Comparison of ENCODE assay signal across 18 cellular contexts in the genomic region with DNA sequence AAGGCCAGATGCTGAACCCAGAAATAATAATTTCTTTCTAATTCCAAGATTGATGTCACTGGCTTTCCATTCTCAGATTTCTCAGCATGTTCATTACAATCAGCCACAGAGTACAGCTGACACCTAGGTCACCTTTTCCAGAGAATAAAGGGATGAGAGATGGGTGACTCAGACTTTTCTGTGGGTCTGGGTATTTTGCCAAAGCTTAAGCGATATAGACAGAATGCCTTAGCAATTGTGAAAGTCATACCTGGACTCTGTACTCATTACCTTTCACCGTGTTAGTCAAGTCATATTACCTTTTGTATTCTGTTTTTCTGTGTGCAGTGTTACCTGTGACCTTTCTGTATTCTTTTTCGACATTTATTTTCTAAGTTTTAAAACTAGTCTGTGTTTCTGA. TPM values are rescaled to one million over a fixed set of nuclear protein-coding genes. Genes with fewer than 3 reads are reported as not detected.
DNase-seq lines count a peak whose midpoint lies in the region; ATAC-seq, FAIRE-seq and TF ChIP-seq lines count a peak whose summit lies in the region.
"Had no signal": no experiment of that assay in that cellular context is flagged by ENCODE, and none has a peak within 500 bp of the region (broad histone marks: within the 10 kb centered on the region; RNA-seq: fewer than 3 reads in every experiment).

No MANE protein-coding gene starts in this region.

- H2AK9ac ChIP-seq in IMR-90 (replicated peaks; ENCODE audit: low read depth, low read length, poor library complexity): no peak overlapping the region

- H2BK5ac ChIP-seq in IMR-90 (ENCODE audit: low read depth, low read length, poor library complexity, severe bottlenecking) (no peak overlapping the region), mesenchymal stem cell (ENCODE audit: low read depth, low read length, poor library complexity, severe bottlenecking) (no peak overlapping the region)

- H3K4me3 ChIP-seq in IMR-90 (ENCODE audit: insufficient read depth, low read depth, low read length) (no peak overlapping the region), bronchial epithelial cell (ENCODE audit: low read depth, low read length) (no peak overlapping the region), mesenchymal stem cell (ENCODE audit: insufficient read depth in 1 of 2, low read depth in 1 of 2, low read length in 2 of 2) (no peak overlapping the region)

- H3K4me1 ChIP-seq in IMR-90 (ENCODE audit: control insufficient read depth, insufficient read depth, low read length) (peaks cover 11% of the 10 kb centered on the region), mesenchymal stem cell (ENCODE audit: control insufficient read depth, insufficient read depth, low read depth, low read length) (peaks cover 2% of the 10 kb centered on the region)

- FAIRE-seq in bronchial epithelial cell (lab: Jason Lieb, UNC): peak; percentile 7
- FAIRE-seq in GM12892 (lab: Jason Lieb, UNC): no peak

- no peak for ATAC-seq in IMR-90 (ENCODE audit: low read depth)

- no peak overlapping the region for H3K56ac ChIP-seq in IMR-90 (ENCODE audit: extremely low read depth, insufficient read depth, low read length)

- H2AK5ac ChIP-seq in IMR-90 (ENCODE audit: low read depth, low read length) (no peak overlapping the region), mesenchymal stem cell (ENCODE audit: low read length, severe bottlenecking) (no peak overlapping the region)

- no peaks in the 10 kb centered on the region for H3K9me3 ChIP-seq in IMR-90 (ENCODE audit: control insufficient read depth, insufficient read depth, low read length)
- H3K9me3 ChIP-seq in mesenchymal stem cell (ENCODE audit: control insufficient read depth, low read length): no peaks in the 10 kb centered on the region

- no peak overlapping the region for H4K5ac ChIP-seq in IMR-90 (ENCODE audit: low read depth, low read length)

- H3K27me3 ChIP-seq in IMR-90 (ENCODE audit: control insufficient read depth, insufficient read depth, low read length): no peaks in the 10 kb centered on the region; the same call in 1 of the 2 replicates
- no peaks in the 10 kb centered on the region for H3K27me3 ChIP-seq in bronchial epithelial cell (ENCODE audit: control insufficient read depth, insufficient read depth, low read length)
- H3K27me3 ChIP-seq in mesenchymal stem cell (ENCODE audit: control insufficient read depth in 1 of 2, insufficient read depth in 1 of 2, low read length in 2 of 2): no peaks in the 10 kb centered on the region

- H3K18ac ChIP-seq in IMR-90 (ENCODE audit: low read depth, low read length): no peak overlapping the region
- no peak overlapping the region for H3K18ac ChIP-seq in mesenchymal stem cell (ENCODE audit: low read depth in 1 of 2, low read length in 2 of 2)

- H3K23ac ChIP-seq in IMR-90 (ENCODE audit: low read depth, low read length) (no peak overlapping the region), mesenchymal stem cell (ENCODE audit: low read length in 2 of 2) (no peak overlapping the region)

- dilution Hi-C loops in IMR-90 (cut with HindIII; ENCODE audit: low sequenced_read_pairs, unreplicated experiment): no loop called here

- H3K36me3 ChIP-seq in IMR-90 (ENCODE audit: control insufficient read depth, insufficient read depth, low read length) (no peaks in the 10 kb centered on the region), bronchial epithelial cell (ENCODE audit: control insufficient read depth, insufficient read depth, low read length) (no peaks in the 10 kb centered on the region), mesenchymal stem cell (ENCODE audit: control insufficient read depth in 1 of 2, insufficient read depth in 2 of 2, low read depth in 1 of 2, low read length in 2 of 2) (no peaks in the 10 kb centered on the region)

- H4K8ac ChIP-seq in IMR-90 (ENCODE audit: low read depth in 2 of 2, low read length in 2 of 2) (no peak overlapping the region), mesenchymal stem cell (ENCODE audit: low read length) (no peak overlapping the region)

- intact Hi-C loops in IMR-90 (cut with micrococcal nuclease): no loop called here

- POLR2A ChIA-PET in IMR-90 (lab: Charles Lee; ENCODE audit: unreplicated experiment): no interaction called here

- H3K4ac ChIP-seq in IMR-90 (ENCODE audit: low read depth, low read length) (no peak overlapping the region), mesenchymal stem cell (ENCODE audit: low read depth in 1 of 2, low read length in 2 of 2) (no peak overlapping the region)

- H3K9me1 ChIP-seq in IMR-90 (ENCODE audit: insufficient read depth, low read length): peaks cover 12% of the 10 kb centered on the region

- no peak overlapping the region for H3K4me2 ChIP-seq in IMR-90 (ENCODE audit: low read depth, low read length)
- H3K4me2 ChIP-seq in mesenchymal stem cell (ENCODE audit: low read length, poor library complexity, severe bottlenecking): no peak overlapping the region

- no peak overlapping the region for H2BK20ac ChIP-seq in IMR-90 (ENCODE audit: low read depth, low read length)

- TF ChIP-seq POLR2A in IMR-90 (IDR thresholded peaks at IDR 0.05; ENCODE audit: low read depth, low read length) (no peak), GM12892 (IDR thresholded peaks at IDR 0.05; ENCODE audit: low read depth, low read length) (no peak)

- in situ Hi-C loops in IMR-90 (cut with MboI; ENCODE audit: low sequenced_read_pairs): loop anchor here (25.0 kb wide), 1 partner anchor 251 kb away; the partner anchor contains the start of gene ARHGAP21

- H2AFZ ChIP-seq in IMR-90 (replicated peaks; ENCODE audit: low read length, poor library complexity) (no peak overlapping the region), mesenchymal stem cell (ENCODE audit: low read depth, low read length) (no peak overlapping the region)

- H2BK120ac ChIP-seq in IMR-90 (ENCODE audit: low read depth, low read length): no peak overlapping the region
- H2BK120ac ChIP-seq in mesenchymal stem cell (ENCODE audit: low read depth, low read length): no peak overlapping the region

- no CpG with 5 or more reads among the region's 3 CpGs for WGBS in IMR-90 (ENCODE audit: extremely low coverage in 2 of 2, insufficient read length in 1 of 2), 2 experiments
- 92% methylated on average over 3 of the region's 3 CpGs for WGBS in mesenchymal stem cell

- H3K27ac ChIP-seq in IMR-90 (ENCODE audit: insufficient read depth, low read length): no peak overlapping the region
- H3K27ac ChIP-seq in mesenchymal stem cell (ENCODE audit: low read length, poor library complexity, severe bottlenecking): peak overlapping the region; percentile 43
- H3K27ac ChIP-seq: HL-60, VCaP had no signal

- H3K79me1 ChIP-seq in IMR-90 (ENCODE audit: low read depth in 1 of 2, low read length in 2 of 2) (no peaks in the 10 kb centered on the region), mesenchymal stem cell (replicated peaks; ENCODE audit: low read length, poor library complexity, severe bottlenecking) (peaks cover 1% of the 10 kb centered on the region)

- H2BK15ac ChIP-seq in IMR-90 (ENCODE audit: low read depth, low read length) (no peak overlapping the region), mesenchymal stem cell (ENCODE audit: low read depth, poor library complexity, severe bottlenecking) (no peak overlapping the region)

- H2BK12ac ChIP-seq in mesenchymal stem cell (ENCODE audit: low read length in 2 of 2): no peak overlapping the region

- no peak overlapping the region for H4K91ac ChIP-seq in IMR-90 (ENCODE audit: insufficient read depth, low read depth, low read length)
- H4K91ac ChIP-seq in mesenchymal stem cell (ENCODE audit: low read length): no peak overlapping the region

- H4K20me1 ChIP-seq in IMR-90 (ENCODE audit: insufficient read depth, low read length): no peaks in the 10 kb centered on the region

- no peak overlapping the region for H3K14ac ChIP-seq in IMR-90 (replicated peaks; ENCODE audit: low read depth, low read length)
- no peak overlapping the region for H3K14ac ChIP-seq in mesenchymal stem cell (ENCODE audit: low read length in 2 of 2)

- CTCF ChIA-PET in IMR-90 (lab: Yijun Ruan, JAX): interaction anchor here (1.2 kb wide), 1 partner anchor 320 kb away, joined by 3 read pairs; no protein-coding TSS in a partner anchor

- TF ChIP-seq RAD21 in IMR-90 (IDR thresholded peaks at IDR 0.05; ENCODE audit: low read length): no peak

- no TSS peak for BruUV-seq in IMR-90 (replicated peaks; lab: Mats Ljungman, UMichigan)

- TF ChIP-seq CTCF in IMR-90 (conservative IDR thresholded peaks at IDR 0.05; ENCODE audit: low read depth, low read length) (no peak), bronchial epithelial cell (IDR thresholded peaks at IDR 0.05; ENCODE audit: insufficient read depth, low read length, severe bottlenecking) (no peak), GM20000 (IDR thresholded peaks at IDR 0.05; ENCODE audit: extremely low read depth, missing control alignments) (no peak)

- H3K9ac ChIP-seq in IMR-90 (ENCODE audit: low read depth, low read length) (no peak overlapping the region), mesenchymal stem cell (ENCODE audit: low read length) (no peak overlapping the region)

- DNase-seq in DMS53 (lab: John Stamatoyannopoulos, UW): peak; percentile 76
- peak; percentile 60 for DNase-seq in IMR-90
- DNase-seq in bronchial epithelial cell (ENCODE audit: low read depth): peak; percentile 98
- DNase-seq in mesenchymal stem cell: no peak
- no peak for DNase-seq in T-helper 2 cell
- no peak for DNase-seq in GM20000 (ENCODE audit: low spot score)
- no peak for DNase-seq in GM12892 (ENCODE audit: insufficient read length)
- DNase-seq in AG08396 (ENCODE audit: low spot score): no peak
- DNase-seq: activated T-cell treated with anti-CD3 and anti-CD28 coated beads for 4 hours, C1 segment of cervical spinal cord, hippocampal formation, MV-4-11, NCI-H510A, posterior cingulate gyrus, SHP77 had no signal

RNA-seq across cellular contexts. Expression of gene PRTFDC1, which starts 10.6 kb away (rescaled TPM):
- total RNA-seq in IMR-90 (2012; rRNA removed) (17.9 and 24.2 TPM in 2 replicates), bronchial epithelial cell (2.4 and 5.5 TPM in 2 replicates)
- 11.9 and 12.3 TPM in 2 replicates for polyA plus RNA-seq in IMR-90 (2012; rRNA removed)
- polyA plus RNA-seq in IMR-90 (2012; cell fraction: cytosol; rRNA removed): 2.3 and 2.7 TPM in 2 replicates
- 1.1 and 12.1 TPM in 2 replicates for polyA plus RNA-seq in IMR-90 (2012; cell fraction: nucleus; rRNA removed; ENCODE audit: low replicate concordance)
- 13.7 TPM for polyA plus RNA-seq in mesenchymal stem cell (2013, experiment 1 of 2)
- 14.3 TPM for polyA plus RNA-seq in mesenchymal stem cell (2013, experiment 2 of 2)
- polyA plus RNA-seq in GM12892 (2012; ENCODE audit: missing spikeins): 0.68 TPM

RNA-seq across cellular contexts. Expression of gene ENKUR, which starts 53.0 kb away (rescaled TPM):
- total RNA-seq in IMR-90 (2012; rRNA removed) (under 0.01 TPM in 1 of 2 replicates, not detected in the other), bronchial epithelial cell (0.13 and 0.26 TPM in 2 replicates)
- polyA plus RNA-seq in IMR-90 (2012; rRNA removed): not detected in 2 replicates
- polyA plus RNA-seq in IMR-90 (2012; cell fraction: cytosol; rRNA removed): not detected in 2 replicates
- polyA plus RNA-seq in IMR-90 (2012; cell fraction: nucleus; rRNA removed; ENCODE audit: low replicate concordance): not detected in 2 replicates
- polyA plus RNA-seq in mesenchymal stem cell (2013, experiment 1 of 2): 0.03 TPM
- polyA plus RNA-seq in mesenchymal stem cell (2013, experiment 2 of 2): not detected
- not detected for polyA plus RNA-seq in GM12892 (2012; ENCODE audit: missing spikeins)
- total RNA-seq: G401 had no signal

RNA-seq across cellular contexts. Expression of gene THNSL1, which starts 53.4 kb away (rescaled TPM):
- total RNA-seq in IMR-90 (2012; rRNA removed): 2.0 and 3.6 TPM in 2 replicates
- 0.92 and 1.3 TPM in 2 replicates for polyA plus RNA-seq in IMR-90 (2012; rRNA removed)
- 0.14 and 0.27 TPM in 2 replicates for polyA plus RNA-seq in IMR-90 (2012; cell fraction: cytosol; rRNA removed)
- polyA plus RNA-seq in IMR-90 (2012; cell fraction: nucleus; rRNA removed; ENCODE audit: low replicate concordance): 0.05 and 0.52 TPM in 2 replicates
- total RNA-seq in bronchial epithelial cell: 4.0 and 5.0 TPM in 2 replicates
- 0.91 TPM for polyA plus RNA-seq in mesenchymal stem cell (2013, experiment 1 of 2)
- 0.85 TPM for polyA plus RNA-seq in mesenchymal stem cell (2013, experiment 2 of 2)
- 4.5 TPM for polyA plus RNA-seq in GM12892 (2012; ENCODE audit: missing spikeins)

Comparison
In these comparisons a context has a peak if more than half of its experiments do, and no peak if none do; other contexts are left out.
1. DNase-seq: peak in DMS53 (single experiment), IMR-90 (single experiment) and bronchial epithelial cell (single experiment); none in mesenchymal stem cell (single experiment), T-helper 2 cell (0 of 5), GM20000 (single experiment), GM12892 (single experiment) and AG08396 (single experiment).